ENCODE assay signal across 8 cellular contexts in genomic region chr12:102406033-102406584, GRCh38.
DNase-seq lines count a peak whose midpoint lies in the region; ATAC-seq lines count a peak whose summit lies in the region.

No MANE protein-coding gene starts in this region.

- no peak overlapping the region for H3K4me3 Mint-ChIP-seq in activated CD8-positive, alpha-beta memory T cell treated with anti-CD3 and anti-CD28 coated beads, Interleukin-2, amount 10 ng/mL, durations not matched to agents 7 days and 5 days

- no peaks in the 10 kb centered on the region for H3K36me3 Mint-ChIP-seq in activated CD8-positive, alpha-beta memory T cell treated with anti-CD3 and anti-CD28 coated beads, Interleukin-2, amount 10 ng/mL, durations not matched to agents 7 days and 5 days

- peak; percentile 50 for ATAC-seq in HG03103 (IDR thresholded peaks at IDR 0.05; ENCODE audit: low read depth, unreplicated experiment)
- no peak for ATAC-seq in activated CD8-positive, alpha-beta memory T cell treated with anti-CD3 and anti-CD28 coated beads, Interleukin-2, amount 10 ng/mL, durations not matched to agents 7 days and 5 days

- no peaks in the 10 kb centered on the region for H3K9me3 Mint-ChIP-seq in activated CD8-positive, alpha-beta memory T cell treated with anti-CD3 and anti-CD28 coated beads, Interleukin-2, amount 10 ng/mL, durations not matched to agents 7 days and 5 days (ENCODE audit: low read depth)

- CTCF ChIA-PET in activated CD8-positive, alpha-beta memory T cell treated with anti-CD3 and anti-CD28 coated beads, Interleukin-2, amount 10 ng/mL, durations not matched to agents 7 days and 5 days (lab: Charles Lee): no interaction called here

- peaks cover 17% of the 10 kb centered on the region for H3K27me3 Mint-ChIP-seq in activated CD8-positive, alpha-beta memory T cell treated with anti-CD3 and anti-CD28 coated beads, Interleukin-2, amount 10 ng/mL, durations not matched to agents 7 days and 5 days

- peak; percentile 86 for DNase-seq in DMS153 treated with DMSO at 0.1 percent for 48 hours (lab: John Stamatoyannopoulos, UW; ENCODE audit: unreplicated experiment)
- DNase-seq in SHP77 (lab: John Stamatoyannopoulos, UW): peak; percentile 93 to 95
- DNase-seq in kidney tubule cell (ENCODE audit: low spot score): peak; percentile 30
- DNase-seq in activated CD4-positive, CD25-positive, alpha-beta regulatory T cell treated with anti-CD3 and anti-CD28 coated beads, Interleukin-2, amount 50 U/mL, for 72 hours: no peak
- no peak for DNase-seq in activated CD8-positive, alpha-beta memory T cell treated with anti-CD3 and anti-CD28 coated beads, Interleukin-2, amount 10 ng/mL, durations not matched to agents 7 days and 5 days
- DNase-seq in mesenteric fat pad (ENCODE audit: low spot score): no peak
- DNase-seq in stimulated activated CD4-positive, alpha-beta T cell treated with anti-CD3 and anti-CD28 coated beads, Interleukin-15, amount 100 ng/mL, for 24 hours: no peak

- H3K27ac Mint-ChIP-seq in activated CD8-positive, alpha-beta memory T cell treated with anti-CD3 and anti-CD28 coated beads, Interleukin-2, amount 10 ng/mL, durations not matched to agents 7 days and 5 days: no peak overlapping the region

- peaks cover 3% of the 10 kb centered on the region for H3K4me1 Mint-ChIP-seq in activated CD8-positive, alpha-beta memory T cell treated with anti-CD3 and anti-CD28 coated beads, Interleukin-2, amount 10 ng/mL, durations not matched to agents 7 days and 5 days

Comparison
In these comparisons a context has a peak if more than half of its experiments do, and no peak if none do; other contexts are left out.
1. DNase-seq: peak in DMS153 treated with DMSO at 0.1 percent for 48 hours (single experiment), SHP77 (2 of 2) and kidney tubule cell (single experiment); none in activated CD4-positive, CD25-positive, alpha-beta regulatory T cell treated with anti-CD3 and anti-CD28 coated beads, Interleukin-2, amount 50 U/mL, for 72 hours (single experiment), activated CD8-positive, alpha-beta memory T cell treated with anti-CD3 and anti-CD28 coated beads, Interleukin-2, amount 10 ng/mL, durations not matched to agents 7 days and 5 days (single experiment), mesenteric fat pad (single experiment) and stimulated activated CD4-positive, alpha-beta T cell treated with anti-CD3 and anti-CD28 coated beads, Interleukin-15, amount 100 ng/mL, for 24 hours (single experiment).